19 cellular contexts compared by ENCODE assay signal in the genomic region with DNA sequence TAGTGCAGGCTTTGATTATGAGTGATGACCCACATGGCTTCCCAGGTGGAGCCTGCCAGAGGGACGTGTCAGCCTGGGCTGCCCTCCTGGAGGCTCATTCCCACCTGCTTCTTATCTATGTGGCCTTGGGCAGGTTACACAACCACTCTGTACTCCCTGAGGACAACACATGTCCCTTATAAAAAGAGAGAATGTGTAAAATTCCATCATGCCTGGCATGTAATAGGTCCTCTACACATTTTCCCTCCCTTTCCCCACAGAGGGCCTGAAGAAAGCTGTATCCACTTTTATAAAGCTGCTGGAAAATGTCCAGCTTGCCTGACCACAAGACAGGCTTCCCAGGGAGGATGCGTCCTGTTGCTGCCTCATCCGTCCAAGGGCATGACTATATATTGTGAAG. TPM values are rescaled to one million over a fixed set of nuclear protein-coding genes. Genes with fewer than 3 reads are reported as not detected.
A peak's percentile ranks its signal among the peaks of the same experiment; 100 is the strongest.
DNase-seq lines count a peak whose midpoint lies in the region; ATAC-seq, FAIRE-seq and TF ChIP-seq lines count a peak whose summit lies in the region.
"Had no signal": no experiment of that assay in that cellular context is flagged by ENCODE, and none has a peak within 500 bp of the region (broad histone marks: within the 10 kb centered on the region; RNA-seq: fewer than 3 reads in every experiment).

No MANE protein-coding gene starts in this region.

- no peaks in the 10 kb centered on the region for H3K27me3 Mint-ChIP-seq in astrocyte (ENCODE audit: low read depth, unreplicated experiment)

- no peak overlapping the region for H3K4me2 ChIP-seq in astrocyte (ENCODE audit: low read length)

- no peak overlapping the region for H3K4me3 Mint-ChIP-seq in astrocyte (ENCODE audit: unreplicated experiment)
- H3K4me3 Mint-ChIP-seq: activated naive CD4-positive, alpha-beta T cell treated with anti-CD3 and anti-CD28 coated beads, Interleukin-2, amount 50 U/mL, for 24 hours; nephron; stimulated activated effector memory CD8-positive, alpha-beta T cell treated with anti-CD3 and anti-CD28 coated beads, Interleukin-12 subunit alpha, Interleukin-12 subunit beta, amount 100 ng/mL, for 72 hours had no signal

- H3K4me1 Mint-ChIP-seq in astrocyte (ENCODE audit: low read depth, unreplicated experiment), result peaks cover 28% of the 10 kb centered on the region
- H3K4me1 Mint-ChIP-seq: activated naive CD4-positive, alpha-beta T cell treated with anti-CD3 and anti-CD28 coated beads, Interleukin-2, amount 50 U/mL, for 24 hours; nephron; stimulated activated effector memory CD8-positive, alpha-beta T cell treated with anti-CD3 and anti-CD28 coated beads, Interleukin-12 subunit alpha, Interleukin-12 subunit beta, amount 100 ng/mL, for 72 hours had no signal

- no peaks in the 10 kb centered on the region for H3K36me3 ChIP-seq in astrocyte (ENCODE audit: insufficient read depth, low read length)

- H3K36me3 Mint-ChIP-seq in astrocyte (ENCODE audit: low read depth, unreplicated experiment), result no peaks in the 10 kb centered on the region
- H3K36me3 Mint-ChIP-seq: activated naive CD4-positive, alpha-beta T cell treated with anti-CD3 and anti-CD28 coated beads, Interleukin-2, amount 50 U/mL, for 24 hours; stimulated activated effector memory CD8-positive, alpha-beta T cell treated with anti-CD3 and anti-CD28 coated beads, Interleukin-12 subunit alpha, Interleukin-12 subunit beta, amount 100 ng/mL, for 72 hours had no signal

- no peaks in the 10 kb centered on the region for H4K20me1 ChIP-seq in astrocyte (ENCODE audit: insufficient read depth, low read length)

- no peak overlapping the region for H3K27ac Mint-ChIP-seq in astrocyte (ENCODE audit: unreplicated experiment)
- H3K27ac Mint-ChIP-seq: activated naive CD4-positive, alpha-beta T cell treated with anti-CD3 and anti-CD28 coated beads, Interleukin-2, amount 50 U/mL, for 24 hours; nephron; stimulated activated effector memory CD8-positive, alpha-beta T cell treated with anti-CD3 and anti-CD28 coated beads, Interleukin-12 subunit alpha, Interleukin-12 subunit beta, amount 100 ng/mL, for 72 hours had no signal

- H3K27me3 ChIP-seq in astrocyte (ENCODE audit: insufficient read depth, low read length) (no peaks in the 10 kb centered on the region), foreskin keratinocyte (no peaks in the 10 kb centered on the region)

- H3K4me1 ChIP-seq in astrocyte (ENCODE audit: insufficient read depth, low read length) (peaks cover 21% of the 10 kb centered on the region), foreskin keratinocyte (peaks cover 19% of the 10 kb centered on the region)

- no peak overlapping the region for H2AFZ ChIP-seq in astrocyte (ENCODE audit: low read depth, low read length)

- peak; percentile 61 for DNase-seq in AG04449 (ENCODE audit: low read depth, low spot score)
- peak; percentile 61 for DNase-seq in HFF-Myc (ENCODE audit: extremely low read depth, low read depth)
- DNase-seq in astrocyte (ENCODE audit: low read depth), result peak; percentile 64
- peak in 1 of 2 donors; percentile 70 for DNase-seq in foreskin keratinocyte
- DNase-seq in NCI-H510A (lab: John Stamatoyannopoulos, UW), result no peak
- no peak for DNase-seq in pons (ENCODE audit: low spot score)
- DNase-seq in GM19238 (ENCODE audit: insufficient read length, low spot score), result no peak
- no peak for DNase-seq in substantia nigra (lab: John Stamatoyannopoulos, UW)
- DNase-seq: activated CD4-positive, alpha-beta T cell treated with anti-CD3 and anti-CD28 coated beads for 4 hours; H7; Karpas-422; NCI-H524 treated with DMSO at 0.1 percent for 48 hours; right cardiac atrium had no signal

- H3K27ac ChIP-seq in astrocyte (ENCODE audit: low read depth, low read length) (no peak overlapping the region), foreskin keratinocyte (no peak overlapping the region), substantia nigra (ENCODE audit: low read depth, low read length, poor library complexity, severe bottlenecking) (no peak overlapping the region)

- TF ChIP-seq CTCF in AG04449 (IDR thresholded peaks at IDR 0.05; ENCODE audit: insufficient read depth, low read length, missing control alignments) (no peak), HFF-Myc (IDR thresholded peaks at IDR 0.05; ENCODE audit: low read depth, low read length, missing control alignments) (no peak), astrocyte (IDR thresholded peaks at IDR 0.05; ENCODE audit: insufficient read depth, low read depth, low read length) (no peak), foreskin keratinocyte (conservative IDR thresholded peaks at IDR 0.05) (no peak)

- POLR2A ChIA-PET in AG04449 (lab: Yijun Ruan, JAX), result no interaction called here

- no peaks in the 10 kb centered on the region for H3K79me2 ChIP-seq in astrocyte (ENCODE audit: insufficient read depth, low read length)

- H3K9ac ChIP-seq in astrocyte (ENCODE audit: low read length), result no peak overlapping the region

- CTCF ChIA-PET in AG04449 (lab: Yijun Ruan, JAX), result interaction anchor here (0.9 to 5.6 kb wide), 4 partner anchors 10 to 599 kb away, joined by 3 to 73 read pairs (median 20); partner anchors contain the start of gene PANX1

- H3K9me3 ChIP-seq in astrocyte (ENCODE audit: insufficient read depth, low read depth, low read length), result no peaks in the 10 kb centered on the region

- FAIRE-seq in astrocyte (lab: Jason Lieb, UNC), result no peak
- FAIRE-seq: D721Med, endothelial cell of umbilical vein had no signal

- ATAC-seq in foreskin keratinocyte, result peak; percentile 49
- ATAC-seq: right cardiac atrium; stimulated activated effector memory CD8-positive, alpha-beta T cell treated with anti-CD3 and anti-CD28 coated beads, Interleukin-12 subunit alpha, Interleukin-12 subunit beta, amount 100 ng/mL, for 72 hours had no signal

- peaks cover 2% of the 10 kb centered on the region for H3K9me3 Mint-ChIP-seq in astrocyte (ENCODE audit: unreplicated experiment)
- H3K9me3 Mint-ChIP-seq: activated naive CD4-positive, alpha-beta T cell treated with anti-CD3 and anti-CD28 coated beads, Interleukin-2, amount 50 U/mL, for 24 hours; nephron; stimulated activated effector memory CD8-positive, alpha-beta T cell treated with anti-CD3 and anti-CD28 coated beads, Interleukin-12 subunit alpha, Interleukin-12 subunit beta, amount 100 ng/mL, for 72 hours had no signal

- H3K4me3 ChIP-seq in AG04449 (ENCODE audit: low read depth, low read length), result no peak overlapping the region
- no peak overlapping the region for H3K4me3 ChIP-seq in HFF-Myc (replicated peaks; ENCODE audit: low read depth, low read length)
- no peak overlapping the region for H3K4me3 ChIP-seq in astrocyte (ENCODE audit: insufficient read depth, low read depth, low read length)

RNA-seq across cellular contexts. Expression of gene VSTM5, which starts 55.0 kb away (rescaled TPM):
- 0.19 and 0.45 TPM in 2 replicates for total RNA-seq in astrocyte
- 0.11 and 0.14 TPM in 2 replicates for total RNA-seq in foreskin keratinocyte
- polyA plus RNA-seq in foreskin keratinocyte, result 0.03 and 0.08 TPM in 2 replicates
- total RNA-seq: endothelial cell of umbilical vein; T-helper 1 cell treated with Interleukin-12 subunit alpha and Interleukin-12 subunit beta and Interleukin-4 antibody, amounts not matched to agents 30 ng/mL and 1 ng/mL, for 36 hours had no signal

Comparison
In these comparisons a context has a peak if more than half of its experiments do, and no peak if none do; other contexts are left out.
1. DNase-seq: peak in AG04449 (single experiment), HFF-Myc (single experiment) and astrocyte (single experiment); none in NCI-H510A (single experiment), pons (single experiment), GM19238 (single experiment) and substantia nigra (0 of 49).